Comparison of ENCODE assay signal across 12 cellular contexts in the genomic region with DNA sequence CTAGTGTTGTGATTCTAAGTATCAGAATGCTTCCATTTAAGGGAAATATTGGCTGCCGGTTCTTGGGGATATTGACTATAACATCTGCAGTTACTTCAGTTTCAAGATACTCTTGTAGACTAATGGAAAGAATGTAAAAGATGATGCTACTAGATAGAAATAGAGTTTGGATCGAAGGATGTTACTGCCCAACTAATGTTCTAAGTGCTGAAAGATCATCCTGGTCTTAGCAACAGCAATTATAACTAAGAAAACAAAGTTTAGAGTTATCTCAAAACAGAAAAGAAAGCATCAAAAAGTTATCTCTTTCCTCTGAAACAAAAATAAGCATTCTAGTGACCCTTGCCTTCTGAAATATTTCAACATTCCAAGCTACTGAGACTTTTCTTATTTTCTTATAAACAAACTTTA. TPM values are rescaled to one million over a fixed set of nuclear protein-coding genes. Genes with fewer than 3 reads are reported as not detected.
A peak's percentile ranks its signal among the peaks of the same experiment; 100 is the strongest.
DNase-seq lines count a peak whose midpoint lies in the region; ATAC-seq and TF ChIP-seq lines count a peak whose summit lies in the region.
"Had no signal": no experiment of that assay in that cellular context is flagged by ENCODE, and none has a peak within 500 bp of the region (broad histone marks: within the 10 kb centered on the region; RNA-seq: fewer than 3 reads in every experiment).

No MANE protein-coding gene starts in this region.

- H3K9me3 ChIP-seq in adipocyte (ENCODE audit: control insufficient read depth, low read length) = no peaks in the 10 kb centered on the region
- no peaks in the 10 kb centered on the region for H3K9me3 ChIP-seq in esophagus squamous epithelium
- no peaks in the 10 kb centered on the region for H3K9me3 ChIP-seq in neuron (ENCODE audit: low read length)
- H3K9me3 ChIP-seq in transverse colon = no peaks in the 10 kb centered on the region

- H2AFZ ChIP-seq in neuron (ENCODE audit: low read depth, low read length) = peak overlapping the region; percentile 88

- TF ChIP-seq POLR2A in esophagus squamous epithelium (IDR thresholded peaks at IDR 0.05) = no peak
- TF ChIP-seq POLR2A in transverse colon (IDR thresholded peaks at IDR 0.05) = no peak

- H3K4me3 ChIP-seq in adipocyte (ENCODE audit: low read length) (peak overlapping the region; percentile 28), esophagus squamous epithelium (peak overlapping the region in 1 of 4 donors; percentile 34), neuron (ENCODE audit: low read length) (no peak overlapping the region), transverse colon (no peak overlapping the region)

- ATAC-seq in HG03025 (IDR thresholded peaks at IDR 0.05; ENCODE audit: low FRiP score, unreplicated experiment) = no peak

- intact Hi-C loops in esophagus squamous epithelium (cut with DNase I) = no loop called here
- intact Hi-C loops in transverse colon (cut with DNase I; ENCODE audit: low total_unique reads) = no loop called here

- peaks cover 28% of the 10 kb centered on the region for H3K4me1 ChIP-seq in adipocyte (ENCODE audit: control insufficient read depth, insufficient read depth, low read length)
- H3K4me1 ChIP-seq in esophagus squamous epithelium = peaks cover 0 to 27% (median 0%) of the 10 kb centered on the region in 3 donors
- peaks cover 4% of the 10 kb centered on the region for H3K4me1 ChIP-seq in neuron (ENCODE audit: insufficient read depth, low read length)
- H3K4me1 ChIP-seq in transverse colon = peaks cover 0 to 23% (median 4%) of the 10 kb centered on the region in 4 donors

- TF ChIP-seq CTCF in esophagus squamous epithelium (IDR thresholded peaks at IDR 0.05) (no peak), transverse colon (IDR thresholded peaks at IDR 0.05) (no peak)

- DNase-seq in adipocyte (ENCODE audit: low read depth) = peak; percentile 55
- no peak for DNase-seq in esophagus squamous epithelium (lab: John Stamatoyannopoulos, UW)
- no peak for DNase-seq in transverse colon
- DNase-seq in COLO829 (ENCODE audit: low spot score) = no peak
- no peak for DNase-seq in stimulated activated CD4-positive, alpha-beta T cell treated with anti-CD3 and anti-CD28 coated beads, Interleukin-2, amount 100 ng/mL, for 24 hours
- DNase-seq: activated CD4-positive, alpha-beta T cell treated with anti-CD3 and anti-CD28 coated beads, Interleukin-2, amount 10 ng/mL, durations not matched to agents 7 days and 5 days; NCI-H146; NCI-H524 had no signal

- in situ Hi-C loops in transverse colon (cut with MboI; ENCODE audit: low pct_ligation_motif_present in 1 of 4, low pct_unique_long_range_greater_than_20kb in 1 of 4, low sequenced_read_pairs in 3 of 4) = no loop called here

- H3K36me3 ChIP-seq in adipocyte (ENCODE audit: control insufficient read depth, insufficient read depth, low read length, severe bottlenecking) = no peaks in the 10 kb centered on the region
- H3K36me3 ChIP-seq in esophagus squamous epithelium = no peaks in the 10 kb centered on the region
- no peaks in the 10 kb centered on the region for H3K36me3 ChIP-seq in neuron (ENCODE audit: insufficient read depth, low read length)
- H3K36me3 ChIP-seq in transverse colon = no peaks in the 10 kb centered on the region

- WGBS in esophagus squamous epithelium, 2 donors = 62 to 83% methylated on average over 2 of the region's 2 CpGs
- 55 to 71% methylated on average over 2 of the region's 2 CpGs for WGBS in transverse colon (ENCODE audit: low coverage in 1 of 2), 2 donors

- no peak for TF ChIP-seq EP300 in transverse colon (IDR thresholded peaks at IDR 0.05; ENCODE audit: low read depth)

- peak overlapping the region; percentile 23 for H3K9ac ChIP-seq in adipocyte (ENCODE audit: low read length)
- H3K9ac ChIP-seq: KMS-11 had no signal

- H3K27ac ChIP-seq in esophagus squamous epithelium = peak overlapping the region in 3 of 4 donors; percentile 72 to 79 (median 72)
- H3K27ac ChIP-seq in transverse colon = peak overlapping the region; percentile 71 to 75 (median 72)
- H3K27ac ChIP-seq: KMS-11, RWPE1 had no signal

- H3K27me3 ChIP-seq in adipocyte (replicated peaks; ENCODE audit: control insufficient read depth, insufficient read depth, low read length) (no peaks in the 10 kb centered on the region), esophagus squamous epithelium (no peaks in the 10 kb centered on the region), neuron (ENCODE audit: insufficient read depth, low read length) (no peaks in the 10 kb centered on the region), transverse colon (no peaks in the 10 kb centered on the region)

RNA-seq across cellular contexts. Expression of a gene that starts 49.9 kb away (rescaled TPM):
- total RNA-seq in esophagus squamous epithelium (10 to 100 TPM in 3 of 4 donors, 1 to 10 TPM in 1; 9.3 to 88.9 (median 17.6) TPM), transverse colon (10 to 100 TPM; 42.6 to 83.2 (median 48.0) TPM)

RNA-seq across cellular contexts. Expression of a gene that starts 49.9 kb away (rescaled TPM):
- 10 to 100 TPM; 10.4 to 25.6 (median 14.6) TPM for total RNA-seq in esophagus squamous epithelium
- total RNA-seq in transverse colon = 10 to 100 TPM; 10.1 to 62.3 (median 16.8) TPM
